In the genomic region with DNA sequence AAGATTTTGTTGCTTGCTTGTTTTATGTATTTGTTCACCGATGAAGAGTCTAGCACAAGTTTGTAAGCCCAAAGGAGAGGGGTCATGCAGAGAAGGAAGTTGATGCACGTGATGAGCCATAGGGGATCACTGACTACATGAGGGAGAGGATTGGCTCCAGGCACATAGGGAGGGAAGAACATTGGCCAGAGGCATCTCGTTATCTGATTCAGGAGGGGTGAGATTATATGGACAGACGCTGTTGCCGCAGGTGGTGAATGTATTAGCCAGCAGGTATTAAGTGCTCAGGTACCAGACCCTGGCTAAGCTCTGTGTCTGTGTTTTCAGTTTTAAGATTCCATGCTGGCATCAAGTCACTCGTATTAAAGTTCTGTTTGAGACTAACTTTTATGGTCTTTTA, we compare ENCODE assay signal across 1 cellular context.
TF ChIP-seq lines count a peak whose summit lies in the region.

No MANE protein-coding gene starts in this region.

TF ChIP-seq in GM23338, 12 proteins besides CTCF, POLR2A, EP300 and RAD21 (continued from another document):
- TF ChIP-seq, protein P1, sequence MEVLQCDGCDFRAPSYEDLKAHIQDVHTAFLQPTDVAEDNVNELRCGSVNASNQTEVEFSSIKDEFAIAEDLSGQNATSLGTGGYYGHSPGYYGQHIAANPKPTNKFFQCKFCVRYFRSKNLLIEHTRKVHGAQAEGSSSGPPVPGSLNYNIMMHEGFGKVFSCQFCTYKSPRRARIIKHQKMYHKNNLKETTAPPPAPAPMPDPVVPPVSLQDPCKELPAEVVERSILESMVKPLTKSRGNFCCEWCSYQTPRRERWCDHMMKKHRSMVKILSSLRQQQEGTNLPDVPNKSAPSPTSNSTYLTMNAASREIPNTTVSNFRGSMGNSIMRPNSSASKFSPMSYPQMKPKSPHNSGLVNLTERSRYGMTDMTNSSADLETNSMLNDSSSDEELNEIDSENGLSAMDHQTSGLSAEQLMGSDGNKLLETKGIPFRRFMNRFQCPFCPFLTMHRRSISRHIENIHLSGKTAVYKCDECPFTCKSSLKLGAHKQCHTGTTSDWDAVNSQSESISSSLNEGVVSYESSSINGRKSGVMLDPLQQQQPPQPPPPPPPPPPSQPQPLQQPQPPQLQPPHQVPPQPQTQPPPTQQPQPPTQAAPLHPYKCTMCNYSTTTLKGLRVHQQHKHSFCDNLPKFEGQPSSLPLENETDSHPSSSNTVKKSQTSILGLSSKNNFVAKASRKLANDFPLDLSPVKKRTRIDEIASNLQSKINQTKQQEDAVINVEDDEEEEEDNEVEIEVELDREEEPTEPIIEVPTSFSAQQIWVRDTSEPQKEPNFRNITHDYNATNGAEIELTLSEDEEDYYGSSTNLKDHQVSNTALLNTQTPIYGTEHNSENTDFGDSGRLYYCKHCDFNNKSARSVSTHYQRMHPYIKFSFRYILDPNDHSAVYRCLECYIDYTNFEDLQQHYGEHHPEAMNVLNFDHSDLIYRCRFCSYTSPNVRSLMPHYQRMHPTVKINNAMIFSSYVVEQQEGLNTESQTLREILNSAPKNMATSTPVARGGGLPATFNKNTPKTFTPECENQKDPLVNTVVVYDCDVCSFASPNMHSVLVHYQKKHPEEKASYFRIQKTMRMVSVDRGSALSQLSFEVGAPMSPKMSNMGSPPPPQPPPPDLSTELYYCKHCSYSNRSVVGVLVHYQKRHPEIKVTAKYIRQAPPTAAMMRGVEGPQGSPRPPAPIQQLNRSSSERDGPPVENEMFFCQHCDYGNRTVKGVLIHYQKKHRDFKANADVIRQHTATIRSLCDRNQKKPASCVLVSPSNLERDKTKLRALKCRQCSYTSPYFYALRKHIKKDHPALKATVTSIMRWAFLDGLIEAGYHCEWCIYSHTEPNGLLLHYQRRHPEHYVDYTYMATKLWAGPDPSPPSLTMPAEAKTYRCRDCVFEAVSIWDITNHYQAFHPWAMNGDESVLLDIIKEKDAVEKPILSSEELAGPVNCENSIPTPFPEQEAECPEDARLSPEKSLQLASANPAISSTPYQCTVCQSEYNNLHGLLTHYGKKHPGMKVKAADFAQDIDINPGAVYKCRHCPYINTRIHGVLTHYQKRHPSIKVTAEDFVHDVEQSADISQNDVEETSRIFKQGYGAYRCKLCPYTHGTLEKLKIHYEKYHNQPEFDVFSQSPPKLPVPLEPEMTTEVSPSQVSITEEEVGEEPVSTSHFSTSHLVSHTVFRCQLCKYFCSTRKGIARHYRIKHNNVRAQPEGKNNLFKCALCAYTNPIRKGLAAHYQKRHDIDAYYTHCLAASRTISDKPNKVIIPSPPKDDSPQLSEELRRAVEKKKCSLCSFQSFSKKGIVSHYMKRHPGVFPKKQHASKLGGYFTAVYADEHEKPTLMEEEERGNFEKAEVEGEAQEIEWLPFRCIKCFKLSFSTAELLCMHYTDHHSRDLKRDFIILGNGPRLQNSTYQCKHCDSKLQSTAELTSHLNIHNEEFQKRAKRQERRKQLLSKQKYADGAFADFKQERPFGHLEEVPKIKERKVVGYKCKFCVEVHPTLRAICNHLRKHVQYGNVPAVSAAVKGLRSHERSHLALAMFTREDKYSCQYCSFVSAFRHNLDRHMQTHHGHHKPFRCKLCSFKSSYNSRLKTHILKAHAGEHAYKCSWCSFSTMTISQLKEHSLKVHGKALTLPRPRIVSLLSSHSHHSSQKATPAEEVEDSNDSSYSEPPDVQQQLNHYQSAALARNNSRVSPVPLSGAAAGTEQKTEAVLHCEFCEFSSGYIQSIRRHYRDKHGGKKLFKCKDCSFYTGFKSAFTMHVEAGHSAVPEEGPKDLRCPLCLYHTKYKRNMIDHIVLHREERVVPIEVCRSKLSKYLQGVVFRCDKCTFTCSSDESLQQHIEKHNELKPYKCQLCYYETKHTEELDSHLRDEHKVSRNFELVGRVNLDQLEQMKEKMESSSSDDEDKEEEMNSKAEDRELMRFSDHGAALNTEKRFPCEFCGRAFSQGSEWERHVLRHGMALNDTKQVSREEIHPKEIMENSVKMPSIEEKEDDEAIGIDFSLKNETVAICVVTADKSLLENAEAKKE (CRISPR knock-in tag; IDR thresholded peaks at IDR 0.05) = no peak
- TF ChIP-seq EZH2phosphoT487 (IDR thresholded peaks at IDR 0.05; ENCODE audit: unreplicated experiment) (no peak), REST (IDR thresholded peaks at IDR 0.05; ENCODE audit: unreplicated experiment) (no peak), JUNB (IDR thresholded peaks at IDR 0.05; ENCODE audit: unreplicated experiment) (no peak), ETS1 (IDR thresholded peaks at IDR 0.05) (no peak), ZNF114 (CRISPR knock-in tag; IDR thresholded peaks at IDR 0.05) (no peak), STAT1 (IDR thresholded peaks at IDR 0.05; ENCODE audit: unreplicated experiment) (no peak), NANOG (IDR thresholded peaks at IDR 0.05; ENCODE audit: borderline replicate concordance) (no peak), POLR2AphosphoS5 (IDR thresholded peaks at IDR 0.05; ENCODE audit: low read depth) (no peak)
